1 cellular context compared by ENCODE assay signal in the genomic region with DNA sequence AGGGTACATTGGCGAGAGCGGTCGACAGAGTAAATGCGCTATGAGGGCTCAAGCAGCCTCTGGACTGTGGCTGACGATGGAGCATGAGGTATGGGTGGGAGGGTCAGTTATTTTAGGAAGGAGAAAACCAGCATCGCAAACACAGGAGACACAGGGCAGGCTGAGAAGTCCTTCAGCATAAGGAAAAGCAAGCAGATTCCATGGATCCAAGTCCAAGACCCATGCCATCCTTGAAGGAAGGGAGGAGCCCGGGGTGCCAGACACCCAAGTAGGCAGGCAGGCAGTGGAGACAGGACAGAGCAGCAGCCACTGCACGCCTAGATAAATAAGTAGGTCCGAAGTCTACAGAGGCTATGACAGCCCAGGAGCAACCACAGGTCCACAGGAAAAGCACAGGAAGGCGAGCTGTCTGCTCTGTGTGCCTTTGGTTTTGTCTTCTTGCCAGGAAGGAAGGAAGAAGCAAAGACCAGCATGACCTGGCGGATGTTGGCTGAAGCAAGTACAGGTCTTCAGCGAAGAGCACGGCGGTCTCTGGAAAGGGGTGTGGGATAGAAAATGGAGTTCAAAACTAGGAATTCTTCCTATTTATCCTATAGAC.
A peak's percentile ranks its signal among the peaks of the same experiment; 100 is the strongest.
TF ChIP-seq lines count a peak whose summit lies in the region.

No MANE protein-coding gene starts in this region.

TF ChIP-seq in HepG2, 621 proteins besides CTCF, POLR2A, EP300 and RAD21 (continued from another document and continues in another):
- no peak for TF ChIP-seq HBP1 (CRISPR knock-in tag; IDR thresholded peaks at IDR 0.05; ENCODE audit: low read depth)
- peak; percentile 33; the same call in 1 of the 2 replicates for TF ChIP-seq ZNF891 (CRISPR knock-in tag; IDR thresholded peaks at IDR 0.05)
- TF ChIP-seq BRCA1 (CRISPR knock-in tag; IDR thresholded peaks at IDR 0.05), result no peak
- 0 out of 2 replicates have a peak, but pooled peaks have one; percentile 61 for TF ChIP-seq ZNF782 (CRISPR knock-in tag; IDR thresholded peaks at IDR 0.05; ENCODE audit: borderline replicate concordance)
- TF ChIP-seq POLR2AphosphoS5 (IDR thresholded peaks at IDR 0.05; ENCODE audit: low read depth, low read length), result 0 out of 2 replicates have a peak, but pooled peaks have one; percentile 39
- TF ChIP-seq DR1 (CRISPR knock-in tag; IDR thresholded peaks at IDR 0.05), result no peak
- TF ChIP-seq ZNF24 (IDR thresholded peaks at IDR 0.05), result no peak
- TF ChIP-seq KLF6 (CRISPR knock-in tag; IDR thresholded peaks at IDR 0.05), result peak; percentile 46; the same call in 1 of the 2 replicates
- TF ChIP-seq ZNF775 (CRISPR knock-in tag; IDR thresholded peaks at IDR 0.05; ENCODE audit: borderline replicate concordance), result no peak
- TF ChIP-seq ZNF276 (CRISPR knock-in tag; IDR thresholded peaks at IDR 0.05; ENCODE audit: low read depth), result peak; percentile 35; the same call in 1 of the 2 replicates
- TF ChIP-seq SSRP1 (CRISPR knock-in tag; IDR thresholded peaks at IDR 0.05), result no peak
- TF ChIP-seq, protein P1, sequence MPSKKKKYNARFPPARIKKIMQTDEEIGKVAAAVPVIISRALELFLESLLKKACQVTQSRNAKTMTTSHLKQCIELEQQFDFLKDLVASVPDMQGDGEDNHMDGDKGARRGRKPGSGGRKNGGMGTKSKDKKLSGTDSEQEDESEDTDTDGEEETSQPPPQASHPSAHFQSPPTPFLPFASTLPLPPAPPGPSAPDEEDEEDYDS (CRISPR knock-in tag; IDR thresholded peaks at IDR 0.05), result peak; percentile 55
- peak; percentile 49; the same call in 1 of the 2 replicates for TF ChIP-seq HNF4G (IDR thresholded peaks at IDR 0.05; ENCODE audit: borderline replicate concordance, low read depth, low read length)
- peak; percentile 72 for TF ChIP-seq HNF4G (CRISPR knock-in tag; IDR thresholded peaks at IDR 0.05; ENCODE audit: borderline replicate concordance, low read depth)
- TF ChIP-seq CBX5 (CRISPR knock-in tag; IDR thresholded peaks at IDR 0.05; ENCODE audit: borderline replicate concordance), result peak; percentile 74; the same call in 1 of the 2 replicates
- TF ChIP-seq ZNF589 (CRISPR knock-in tag; conservative IDR thresholded peaks at IDR 0.05), result no peak
- TF ChIP-seq ZNF780A (CRISPR knock-in tag; IDR thresholded peaks at IDR 0.05), result no peak
- 0 out of 2 replicates have a peak, but pooled peaks have one; percentile 20 for TF ChIP-seq KDM6A (CRISPR knock-in tag; IDR thresholded peaks at IDR 0.05; ENCODE audit: low read depth)
- no peak for TF ChIP-seq CENPT (CRISPR knock-in tag; IDR thresholded peaks at IDR 0.05; ENCODE audit: low read depth)
- peak; percentile 91 for TF ChIP-seq MTA1 (CRISPR knock-in tag; IDR thresholded peaks at IDR 0.05; ENCODE audit: borderline replicate concordance)
- peak; percentile 41 for TF ChIP-seq MED8 (CRISPR knock-in tag; IDR thresholded peaks at IDR 0.05; ENCODE audit: insufficient replicate concordance)
- TF ChIP-seq ZNF691 (CRISPR knock-in tag; IDR thresholded peaks at IDR 0.05; ENCODE audit: borderline replicate concordance, low read depth), result peak; percentile 63; the same call in 1 of the 2 replicates
- no peak for TF ChIP-seq GLMP (CRISPR knock-in tag; IDR thresholded peaks at IDR 0.05; ENCODE audit: borderline replicate concordance)
- TF ChIP-seq ARID5B (CRISPR knock-in tag; IDR thresholded peaks at IDR 0.05), result peak; percentile 78
- TF ChIP-seq ELF1 (CRISPR knock-in tag; IDR thresholded peaks at IDR 0.05), result peak; percentile 29; the same call in 1 of the 2 replicates
- no peak for TF ChIP-seq ZNF704 (CRISPR knock-in tag; IDR thresholded peaks at IDR 0.05; ENCODE audit: borderline replicate concordance)
- TF ChIP-seq, protein P2, sequence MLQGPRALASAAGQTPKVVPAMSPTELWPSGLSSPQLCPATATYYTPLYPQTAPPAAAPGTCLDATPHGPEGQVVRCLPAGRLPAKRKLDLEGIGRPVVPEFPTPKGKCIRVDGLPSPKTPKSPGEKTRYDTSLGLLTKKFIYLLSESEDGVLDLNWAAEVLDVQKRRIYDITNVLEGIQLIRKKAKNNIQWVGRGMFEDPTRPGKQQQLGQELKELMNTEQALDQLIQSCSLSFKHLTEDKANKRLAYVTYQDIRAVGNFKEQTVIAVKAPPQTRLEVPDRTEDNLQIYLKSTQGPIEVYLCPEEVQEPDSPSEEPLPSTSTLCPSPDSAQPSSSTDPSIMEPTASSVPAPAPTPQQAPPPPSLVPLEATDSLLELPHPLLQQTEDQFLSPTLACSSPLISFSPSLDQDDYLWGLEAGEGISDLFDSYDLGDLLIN (CRISPR knock-in tag; IDR thresholded peaks at IDR 0.05; ENCODE audit: borderline replicate concordance), result no peak
- TF ChIP-seq, protein P3, sequence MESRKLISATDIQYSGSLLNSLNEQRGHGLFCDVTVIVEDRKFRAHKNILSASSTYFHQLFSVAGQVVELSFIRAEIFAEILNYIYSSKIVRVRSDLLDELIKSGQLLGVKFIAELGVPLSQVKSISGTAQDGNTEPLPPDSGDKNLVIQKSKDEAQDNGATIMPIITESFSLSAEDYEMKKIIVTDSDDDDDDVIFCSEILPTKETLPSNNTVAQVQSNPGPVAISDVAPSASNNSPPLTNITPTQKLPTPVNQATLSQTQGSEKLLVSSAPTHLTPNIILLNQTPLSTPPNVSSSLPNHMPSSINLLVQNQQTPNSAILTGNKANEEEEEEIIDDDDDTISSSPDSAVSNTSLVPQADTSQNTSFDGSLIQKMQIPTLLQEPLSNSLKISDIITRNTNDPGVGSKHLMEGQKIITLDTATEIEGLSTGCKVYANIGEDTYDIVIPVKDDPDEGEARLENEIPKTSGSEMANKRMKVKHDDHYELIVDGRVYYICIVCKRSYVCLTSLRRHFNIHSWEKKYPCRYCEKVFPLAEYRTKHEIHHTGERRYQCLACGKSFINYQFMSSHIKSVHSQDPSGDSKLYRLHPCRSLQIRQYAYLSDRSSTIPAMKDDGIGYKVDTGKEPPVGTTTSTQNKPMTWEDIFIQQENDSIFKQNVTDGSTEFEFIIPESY (CRISPR knock-in tag; IDR thresholded peaks at IDR 0.05), result peak; percentile 90
- no peak for TF ChIP-seq SOX13 (IDR thresholded peaks at IDR 0.05)
- peak in 1 of 2 experiments; percentile 56; a peak in 2 of 4 replicates for TF ChIP-seq SOX13 (CRISPR knock-in tag; conservative IDR thresholded peaks at IDR 0.05 in 1 of 2, IDR thresholded peaks at IDR 0.05 in 1 of 2)
- TF ChIP-seq GATA4 (IDR thresholded peaks at IDR 0.05; ENCODE audit: borderline replicate concordance, low read depth), result no peak; the same call in 1 of the 2 replicates
- TF ChIP-seq ZNF552 (CRISPR knock-in tag; IDR thresholded peaks at IDR 0.05; ENCODE audit: borderline replicate concordance), result no peak
- TF ChIP-seq, protein P4, sequence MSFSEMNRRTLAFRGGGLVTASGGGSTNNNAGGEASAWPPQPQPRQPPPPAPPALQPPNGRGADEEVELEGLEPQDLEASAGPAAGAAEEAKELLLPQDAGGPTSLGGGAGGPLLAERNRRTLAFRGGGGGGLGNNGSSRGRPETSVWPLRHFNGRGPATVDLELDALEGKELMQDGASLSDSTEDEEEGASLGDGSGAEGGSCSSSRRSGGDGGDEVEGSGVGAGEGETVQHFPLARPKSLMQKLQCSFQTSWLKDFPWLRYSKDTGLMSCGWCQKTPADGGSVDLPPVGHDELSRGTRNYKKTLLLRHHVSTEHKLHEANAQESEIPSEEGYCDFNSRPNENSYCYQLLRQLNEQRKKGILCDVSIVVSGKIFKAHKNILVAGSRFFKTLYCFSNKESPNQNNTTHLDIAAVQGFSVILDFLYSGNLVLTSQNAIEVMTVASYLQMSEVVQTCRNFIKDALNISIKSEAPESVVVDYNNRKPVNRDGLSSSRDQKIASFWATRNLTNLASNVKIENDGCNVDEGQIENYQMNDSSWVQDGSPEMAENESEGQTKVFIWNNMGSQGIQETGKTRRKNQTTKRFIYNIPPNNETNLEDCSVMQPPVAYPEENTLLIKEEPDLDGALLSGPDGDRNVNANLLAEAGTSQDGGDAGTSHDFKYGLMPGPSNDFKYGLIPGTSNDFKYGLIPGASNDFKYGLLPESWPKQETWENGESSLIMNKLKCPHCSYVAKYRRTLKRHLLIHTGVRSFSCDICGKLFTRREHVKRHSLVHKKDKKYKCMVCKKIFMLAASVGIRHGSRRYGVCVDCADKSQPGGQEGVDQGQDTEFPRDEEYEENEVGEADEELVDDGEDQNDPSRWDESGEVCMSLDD (CRISPR knock-in tag; IDR thresholded peaks at IDR 0.05; ENCODE audit: borderline replicate concordance), result no peak
- no peak for TF ChIP-seq ZNF562 (CRISPR knock-in tag; IDR thresholded peaks at IDR 0.05; ENCODE audit: borderline replicate concordance)
- TF ChIP-seq ZMYM4 (CRISPR knock-in tag; IDR thresholded peaks at IDR 0.05), result 0 out of 2 replicates have a peak, but pooled peaks have one; percentile 54
- no peak for TF ChIP-seq ZNF337 (CRISPR knock-in tag; IDR thresholded peaks at IDR 0.05; ENCODE audit: borderline replicate concordance, low read depth)
- peak; percentile 80 for TF ChIP-seq TBX2 (CRISPR knock-in tag; IDR thresholded peaks at IDR 0.05; ENCODE audit: borderline replicate concordance)
